Comparison of ENCODE assay signal across 17 cellular contexts in the genomic region with DNA sequence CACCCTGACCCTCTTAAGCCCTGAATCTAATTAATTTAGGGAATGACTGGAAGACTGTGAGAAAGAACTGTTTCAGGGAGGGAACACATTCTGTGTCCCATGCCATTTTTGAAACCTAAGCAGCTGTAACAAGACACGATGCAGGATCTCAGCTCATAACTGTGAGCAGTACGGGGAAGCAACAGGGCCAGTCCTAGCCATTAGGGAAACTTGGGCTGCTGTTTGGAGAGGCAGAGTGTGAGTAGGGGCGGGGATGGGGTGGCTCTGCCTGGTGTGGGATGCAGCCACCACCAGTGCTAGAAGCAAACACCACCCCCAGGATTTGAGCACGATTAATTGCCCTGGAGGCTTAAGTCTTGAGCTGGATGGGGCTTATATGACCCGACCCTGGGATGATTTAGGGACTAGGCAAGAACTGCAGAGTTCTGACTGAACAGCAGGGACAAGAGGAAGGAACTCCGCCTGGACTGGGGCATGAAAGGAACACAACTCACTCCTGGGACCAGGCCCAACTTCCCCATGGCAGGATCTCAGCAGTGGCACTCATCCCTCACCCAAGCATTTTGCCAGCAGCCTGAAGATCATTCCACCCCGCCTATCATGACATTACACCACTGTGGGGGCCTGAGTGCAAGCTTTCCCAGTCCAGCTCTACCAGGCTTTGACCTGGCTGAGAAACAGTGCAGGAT. TPM values are rescaled to one million over a fixed set of nuclear protein-coding genes. Genes with fewer than 3 reads are reported as not detected.
DNase-seq lines count a peak whose midpoint lies in the region; ATAC-seq, FAIRE-seq and TF ChIP-seq lines count a peak whose summit lies in the region.
"Had no signal": no experiment of that assay in that cellular context is flagged by ENCODE, and none has a peak within 500 bp of the region (broad histone marks: within the 10 kb centered on the region; RNA-seq: fewer than 3 reads in every experiment).

No MANE protein-coding gene starts in this region.

- no peak overlapping the region for H2AFZ ChIP-seq in osteoblast (ENCODE audit: low read length)
- H2AFZ ChIP-seq: hepatocyte had no signal

- TF ChIP-seq CTCF in C4-2B (conservative IDR thresholded peaks at IDR 0.05) (no peak), RWPE1 (conservative IDR thresholded peaks at IDR 0.05; ENCODE audit: low read depth) (no peak), foreskin fibroblast (IDR thresholded peaks at IDR 0.05; ENCODE audit: low read depth, low read length) (no peak), osteoblast (IDR thresholded peaks at IDR 0.05; ENCODE audit: extremely low read depth, low read depth, low read length) (no peak)

- ATAC-seq in GM19452 (IDR thresholded peaks at IDR 0.05; ENCODE audit: unreplicated experiment): no peak

- CTCF ChIA-PET in RWPE1 (lab: Yijun Ruan, JAX): interaction anchor here (0.6 kb wide), 1 partner anchor 275 kb away, joined by 5 read pairs; no protein-coding TSS in a partner anchor

- WGBS in small intestine, 3 donors: 60 to 78% (median 68%) methylated on average over 7 of the region's 7 CpGs

- H3K27ac ChIP-seq in C4-2B (peak overlapping the region; percentile 52), RWPE1 (0 out of 2 replicates have a peak overlapping the region, but pooled peaks have one; percentile 10), osteoblast (ENCODE audit: low read depth, low read length) (peak overlapping the region; percentile 22), small intestine (ENCODE audit: low read depth in 1 of 2, low read length in 1 of 2) (no peak overlapping the region)
- H3K27ac ChIP-seq: hepatocyte had no signal

- no peak for FAIRE-seq in small intestine (lab: Jason Lieb, UNC)
- FAIRE-seq: urothelium cell line had no signal

- H3K4me1 ChIP-seq in osteoblast (ENCODE audit: insufficient read depth, low read length): no peaks in the 10 kb centered on the region
- H3K4me1 ChIP-seq in small intestine (ENCODE audit: control insufficient read depth in 2 of 2, insufficient read depth in 1 of 2, low read depth in 1 of 2, low read length in 1 of 2): peaks cover 0 to 6% of the 10 kb centered on the region in 2 donors

- H4K20me1 ChIP-seq in osteoblast (ENCODE audit: insufficient read depth, low read length): peaks cover 35% of the 10 kb centered on the region

- DNase-seq in RWPE1 (ENCODE audit: low spot score) (no peak), foreskin fibroblast (peak; percentile 13 to 37), osteoblast (ENCODE audit: insufficient read length, low spot score, missing footprints) (no peak), activated gamma-delta T cell treated with Interleukin-2 at 50 U/mL for 16 hours (no peak), small intestine (no peak)
- no peak for DNase-seq in stimulated activated CD8-positive, alpha-beta memory T cell treated with anti-CD3 and anti-CD28 coated beads, Interleukin-4, amount 100 ng/mL, for 48 hours
- DNase-seq: activated CD4-positive, alpha-beta memory T cell treated with anti-CD3 and anti-CD28 coated beads, Interleukin-2, amount 10 ng/mL, durations not matched to agents 7 days and 5 days; activated naive CD4-positive, alpha-beta T cell treated with anti-CD3 and anti-CD28 coated beads, Interleukin-2, amount 50 U/mL, for 16 hours; GOT3; NCI-H1105 treated with DMSO at 0.1 percent for 48 hours; sigmoid colon; T-helper 1 cell had no signal

- H3K79me2 ChIP-seq in osteoblast (ENCODE audit: insufficient read depth, low read length): peaks cover 72% of the 10 kb centered on the region

- H3K27me3 ChIP-seq in osteoblast (ENCODE audit: insufficient read depth, low read length): no peaks in the 10 kb centered on the region
- no peaks in the 10 kb centered on the region for H3K27me3 ChIP-seq in small intestine (ENCODE audit: control insufficient read depth in 2 of 2, insufficient read depth in 2 of 2, low read length in 2 of 2)
- H3K27me3 ChIP-seq: hepatocyte, sigmoid colon had no signal

- H3K9me3 ChIP-seq in osteoblast (ENCODE audit: low read depth, low read length) (no peaks in the 10 kb centered on the region), small intestine (ENCODE audit: control insufficient read depth, low read depth) (no peaks in the 10 kb centered on the region)
- H3K9me3 ChIP-seq: sigmoid colon had no signal

- H3K36me3 ChIP-seq in osteoblast (ENCODE audit: insufficient read depth, low read length) (no peaks in the 10 kb centered on the region), small intestine (ENCODE audit: control insufficient read depth in 2 of 2, insufficient read depth in 2 of 2, low read length in 2 of 2) (no peaks in the 10 kb centered on the region)
- H3K36me3 ChIP-seq: sigmoid colon had no signal

- no peak overlapping the region for H3K4me3 ChIP-seq in foreskin fibroblast (ENCODE audit: low read depth in 1 of 2, low read length in 2 of 2)
- H3K4me3 ChIP-seq in osteoblast (ENCODE audit: insufficient read depth, low read length): no peak overlapping the region
- no peak overlapping the region for H3K4me3 ChIP-seq in small intestine (ENCODE audit: low read depth in 1 of 2, low read length in 2 of 2)
- H3K4me3 ChIP-seq: dorsolateral prefrontal cortex, hepatocyte, sigmoid colon had no signal

- POLR2A ChIA-PET in RWPE1 (lab: Yijun Ruan, JAX; ENCODE audit: low non-redundant PET): no interaction called here

- no peak overlapping the region for H3K4me2 ChIP-seq in osteoblast (ENCODE audit: insufficient read depth, low read length)
- H3K4me2 ChIP-seq: hepatocyte had no signal

RNA-seq across cellular contexts. Expression of gene ATRX, which starts 43.1 kb away (rescaled TPM):
- 79.0 and 80.3 TPM in 2 replicates for total RNA-seq in osteoblast
- polyA plus RNA-seq in small intestine: 10 to 100 TPM in 1 of 3 donors, 1 to 10 TPM in 2; 6.3 to 11.6 (median 7.3) TPM

Comparison
In these comparisons a context has a peak if more than half of its experiments do, and no peak if none do; other contexts are left out.
1. H3K27ac ChIP-seq: peak in C4-2B (single experiment), RWPE1 (single experiment) and osteoblast (single experiment); none in small intestine (0 of 2).
2. DNase-seq: peak in foreskin fibroblast (2 of 2); none in RWPE1 (single experiment), osteoblast (single experiment), activated gamma-delta T cell treated with Interleukin-2 at 50 U/mL for 16 hours (single experiment), stimulated activated CD8-positive, alpha-beta memory T cell treated with anti-CD3 and anti-CD28 coated beads, Interleukin-4, amount 100 ng/mL, for 48 hours (single experiment) and small intestine (single experiment).